Comparison of ENCODE assay signal across 23 cellular contexts in genomic region chr3:134552776-134553175, GRCh38.
"Had no signal": no experiment of that assay in that cellular context is flagged by ENCODE, and none has a peak within 500 bp of the region (broad histone marks: within the 10 kb centered on the region; RNA-seq: fewer than 3 reads in every experiment).

No MANE protein-coding gene starts in this region.

- H3K4me3 ChIP-seq: colonic mucosa, left lung, lower lobe of right lung, right atrium auricular region, stomach, thyroid gland, upper lobe of left lung, vagina had no signal

- ATAC-seq: activated naive CD8-positive, alpha-beta T cell treated with anti-CD3 and anti-CD28 coated beads, Interleukin-2, amount 50 U/mL, for 24 hours; activated T-cell treated with anti-CD3 and anti-CD28 coated beads, Interleukin-2, amount 50 U/mL, for 4 hours; activated T-helper 17 cell treated with anti-CD3 and anti-CD28 coated beads, Interleukin-2, amount 50 U/mL, for 72 hours; left lung; lower lobe of right lung; naive thymus-derived CD8-positive, alpha-beta T cell; stimulated activated naive B cell treated with anti-CD40 and anti-IgM and Interleukin-4, amounts not matched to agents 10 μg/mL and 1 μg/mL and 100 μg/mL, for 72 hours had no signal

- DNase-seq: activated CD4-positive, alpha-beta memory T cell treated with anti-CD3 and anti-CD28 coated beads, Interleukin-2, amount 10 ng/mL, durations not matched to agents 7 days and 5 days; activated CD4-positive, alpha-beta T cell treated with anti-CD3 and anti-CD28 coated beads, Interleukin-2, amount 10 ng/mL, durations not matched to agents 24 days and 14 days; activated CD4-positive, CD25-positive, alpha-beta regulatory T cell treated with anti-CD3 and anti-CD28 coated beads, Interleukin-2, amount 50 U/mL, for 72 hours; activated naive CD8-positive, alpha-beta T cell treated with anti-CD3 and anti-CD28 coated beads, Interleukin-2, amount 50 U/mL, for 24 hours; activated T-cell treated with anti-CD3 and anti-CD28 coated beads, Interleukin-2, amount 50 U/mL, for 4 hours; anterior cingulate cortex; colonic mucosa; effector CD8-positive, alpha-beta T cell; left lung; lower lobe of right lung; mesenchymal stem cell; naive thymus-derived CD8-positive, alpha-beta T cell; occipital lobe; stimulated activated CD4-positive, alpha-beta T cell treated with anti-CD3 and anti-CD28 coated beads, Interleukin-15, amount 100 ng/mL, for 24 hours; stimulated activated CD4-positive, alpha-beta T cell treated with anti-CD3 and anti-CD28 coated beads, Interleukin-2, amount 100 ng/mL, for 24 hours; stimulated activated naive B cell treated with anti-CD40 and anti-IgM and Interleukin-4, amounts not matched to agents 10 μg/mL and 1 μg/mL and 100 μg/mL, for 72 hours; stomach; T-helper 2 cell; thyroid gland; upper lobe of left lung had no signal
